8 cellular contexts compared by ENCODE assay signal in genomic region chr6:16319813-16320532, GRCh38.
A peak's percentile ranks its signal among the peaks of the same experiment; 100 is the strongest.
DNase-seq lines count a peak whose midpoint lies in the region; ATAC-seq and TF ChIP-seq lines count a peak whose summit lies in the region.

No MANE protein-coding gene starts in this region.

- H3K36me3 Mint-ChIP-seq in dendritic cell treated with granulocyte-macrophage colony-stimulating factor and Interleukin-4, amounts not matched to agents 40 ng/mL and 50 ng/mL, for 4 days (ENCODE audit: low read depth): peaks cover 63% of the 10 kb centered on the region

- DNase-seq in GM13976 (ENCODE audit: low spot score) (peak; percentile 63), NCI-H2171 treated with DMSO at 0.1 percent for 48 hours (lab: John Stamatoyannopoulos, UW) (peak; percentile 90), medulla oblongata (ENCODE audit: extremely low spot score) (peak; percentile 88), NCI-H1105 (lab: John Stamatoyannopoulos, UW) (no peak)
- peak; percentile 26 to 72 for DNase-seq in activated CD4-positive, alpha-beta T cell treated with anti-CD3 and anti-CD28 coated beads, Interleukin-2, amount 50 U/mL, for 24 hours (ENCODE audit: low read depth in 1 of 2, low spot score in 1 of 2)
- DNase-seq in stimulated activated CD8-positive, alpha-beta memory T cell treated with anti-CD3 and anti-CD28 coated beads, Interleukin-12 subunit alpha, Interleukin-12 subunit beta, amount 100 ng/mL, for 1 hour (ENCODE audit: low read depth): peak; percentile 40

- H3K27me3 Mint-ChIP-seq in dendritic cell treated with granulocyte-macrophage colony-stimulating factor and Interleukin-4, amounts not matched to agents 40 ng/mL and 50 ng/mL, for 4 days: no peaks in the 10 kb centered on the region

- intact Hi-C loops in dendritic cell treated with granulocyte-macrophage colony-stimulating factor and Interleukin-4, amounts not matched to agents 40 ng/mL and 50 ng/mL, for 4 days (cut with micrococcal nuclease): no loop called here

- no peak for TF ChIP-seq CTCF in GM13976 (IDR thresholded peaks at IDR 0.05; ENCODE audit: borderline replicate concordance, control extremely low read depth, extremely low read depth, insufficient read depth, missing control alignments)

- no peaks in the 10 kb centered on the region for H3K9me3 Mint-ChIP-seq in dendritic cell treated with granulocyte-macrophage colony-stimulating factor and Interleukin-4, amounts not matched to agents 40 ng/mL and 50 ng/mL, for 4 days

- peak overlapping the region; percentile 57 for H3K4me3 Mint-ChIP-seq in dendritic cell treated with granulocyte-macrophage colony-stimulating factor and Interleukin-4, amounts not matched to agents 40 ng/mL and 50 ng/mL, for 4 days

- peak overlapping the region; percentile 95 for H3K27ac Mint-ChIP-seq in dendritic cell treated with granulocyte-macrophage colony-stimulating factor and Interleukin-4, amounts not matched to agents 40 ng/mL and 50 ng/mL, for 4 days

- peak; percentile 51 for ATAC-seq in HG02678 (IDR thresholded peaks at IDR 0.05; ENCODE audit: unreplicated experiment)

- in situ Hi-C loops in GM13976 (cut with MboI; ENCODE audit: low sequenced_read_pairs, unreplicated experiment): no loop called here

- peaks cover 52% of the 10 kb centered on the region for H3K4me1 Mint-ChIP-seq in dendritic cell treated with granulocyte-macrophage colony-stimulating factor and Interleukin-4, amounts not matched to agents 40 ng/mL and 50 ng/mL, for 4 days (ENCODE audit: low read depth)
